8 cellular contexts compared by ENCODE assay signal in genomic region chr16:54931041-54931756, GRCh38. TPM values are rescaled to one million over a fixed set of nuclear protein-coding genes. Genes with fewer than 3 reads are reported as not detected.
A peak's percentile ranks its signal among the peaks of the same experiment; 100 is the strongest.
DNase-seq lines count a peak whose midpoint lies in the region; ATAC-seq and TF ChIP-seq lines count a peak whose summit lies in the region.

No MANE protein-coding gene starts in this region.

- peaks cover 33 to 37% (median 36%) of the 10 kb centered on the region in 3 donors for H3K4me1 Mint-ChIP-seq in naive B cell

- TF ChIP-seq POLR2A in Peyer's patch (IDR thresholded peaks at IDR 0.05): no peak

- H3K27me3 Mint-ChIP-seq in naive B cell: peaks cover 47 to 71% (median 67%) of the 10 kb centered on the region in 3 donors

- ATAC-seq in naive B cell (ENCODE audit: low read depth in 2 of 2) (no peak), HG03139 (IDR thresholded peaks at IDR 0.05; ENCODE audit: unreplicated experiment) (no peak), HG02840 (IDR thresholded peaks at IDR 0.05; ENCODE audit: low FRiP score, unreplicated experiment) (no peak)

- peaks cover 0 to 10% (median 0%) of the 10 kb centered on the region in 4 donors for H3K9me3 ChIP-seq in Peyer's patch

- peak overlapping the region; percentile 60 to 96 (median 80) for H3K4me3 Mint-ChIP-seq in naive B cell

- no peak for TF ChIP-seq CTCF in Peyer's patch (IDR thresholded peaks at IDR 0.05)

- DNase-seq in 8988T (peak; percentile 57), GM03348 (ENCODE audit: low spot score) (peak; percentile 61), Peyer's patch (no peak), ecto neural progenitor cell (ENCODE audit: low spot score) (peak; percentile 77), naive B cell (no peak), foreskin melanocyte (no peak)

- peaks cover 0 to 32% of the 10 kb centered on the region in 2 donors for H3K36me3 Mint-ChIP-seq in naive B cell

- H3K27ac Mint-ChIP-seq in naive B cell: peak overlapping the region in 4 of 6 donors; percentile 37 to 85 (median 72)

- H3K36me3 ChIP-seq in Peyer's patch: no peaks in the 10 kb centered on the region

- H3K4me3 ChIP-seq in Peyer's patch: peak overlapping the region; percentile 28 to 69 (median 58)

- H3K9me3 Mint-ChIP-seq in naive B cell: peaks cover 3 to 36% (median 16%) of the 10 kb centered on the region in 7 donors

- H3K27me3 ChIP-seq in Peyer's patch: peaks cover 0 to 54% of the 10 kb centered on the region in 2 donors

- H3K4me1 ChIP-seq in Peyer's patch: peaks cover 3 to 38% (median 5%) of the 10 kb centered on the region in 4 donors

- no peak overlapping the region for H3K27ac ChIP-seq in Peyer's patch

RNA-seq across cellular contexts. Expression of gene IRX5, which starts 0.5 kb away (rescaled TPM):
- not detected for total RNA-seq in Peyer's patch
- polyA plus RNA-seq in naive B cell (ENCODE audit: low read depth in 6 of 6): not detected

Comparison
In these comparisons a context has a peak if more than half of its experiments do, and no peak if none do; other contexts are left out.
1. DNase-seq: peak in 8988T (single experiment), GM03348 (single experiment) and ecto neural progenitor cell (single experiment); none in Peyer's patch (0 of 3), naive B cell (single experiment) and foreskin melanocyte (single experiment).